16 cellular contexts compared by ENCODE assay signal in genomic region chr7:47460251-47460989, GRCh38.
DNase-seq lines count a peak whose midpoint lies in the region; ATAC-seq and TF ChIP-seq lines count a peak whose summit lies in the region.
"Had no signal": no experiment of that assay in that cellular context is flagged by ENCODE, and none has a peak within 500 bp of the region (broad histone marks: within the 10 kb centered on the region; RNA-seq: fewer than 3 reads in every experiment).

No MANE protein-coding gene starts in this region.

- H3K27me3 ChIP-seq in gastroesophageal sphincter (no peaks in the 10 kb centered on the region), subcutaneous abdominal adipose tissue (ENCODE audit: control insufficient read depth in 5 of 5, insufficient read depth in 4 of 5, low read length in 5 of 5) (no peaks in the 10 kb centered on the region)
- H3K27me3 ChIP-seq: neutrophil, testis had no signal

- peak; percentile 17 for ATAC-seq in gastroesophageal sphincter
- ATAC-seq in HG03175 (IDR thresholded peaks at IDR 0.05; ENCODE audit: unreplicated experiment) = no peak
- ATAC-seq: CD8-positive, alpha-beta T cell had no signal

- no peak overlapping the region for H3K4me3 ChIP-seq in gastroesophageal sphincter
- H3K4me3 ChIP-seq in subcutaneous abdominal adipose tissue (ENCODE audit: low read depth in 1 of 5, low read length in 5 of 5) = no peak overlapping the region
- H3K4me3 ChIP-seq: testis had no signal

- 81 to 83% methylated on average over 1 to 5 of the region's 11 CpGs for WGBS in gastroesophageal sphincter (ENCODE audit: low coverage in 1 of 2), 2 donors

- no peak for TF ChIP-seq POLR2A in gastroesophageal sphincter (IDR thresholded peaks at IDR 0.05)

- H3K27ac ChIP-seq in gastroesophageal sphincter (no peak overlapping the region), subcutaneous abdominal adipose tissue (ENCODE audit: low read depth, low read length) (peak overlapping the region; percentile 73)
- H3K27ac ChIP-seq: 22Rv1, neutrophil, testis had no signal

- TF ChIP-seq CTCF in gastroesophageal sphincter (IDR thresholded peaks at IDR 0.05) = no peak
- no peak for TF ChIP-seq CTCF in GM10248 (IDR thresholded peaks at IDR 0.05; ENCODE audit: control extremely low read depth, extremely low read depth, low read depth, missing control alignments)

- no peak overlapping the region for H3K9ac ChIP-seq in subcutaneous abdominal adipose tissue (ENCODE audit: low read length in 5 of 5)

- H3K36me3 ChIP-seq in gastroesophageal sphincter (no peaks in the 10 kb centered on the region), subcutaneous abdominal adipose tissue (ENCODE audit: control insufficient read depth in 5 of 5, insufficient read depth in 5 of 5, low read length in 5 of 5) (peaks cover 0 to 3% (median 0%) of the 10 kb centered on the region in 5 donors)
- H3K36me3 ChIP-seq: neutrophil had no signal

- H3K4me1 ChIP-seq in gastroesophageal sphincter (peaks cover 0 to 30% (median 22%) of the 10 kb centered on the region in 3 donors), subcutaneous abdominal adipose tissue (ENCODE audit: control insufficient read depth in 5 of 5, insufficient read depth in 5 of 5, low read length in 5 of 5) (peaks cover 12 to 65% (median 44%) of the 10 kb centered on the region in 5 donors)

- POLR2A ChIA-PET in GM10248 (lab: Yijun Ruan, JAX) = no interaction called here

- H3K9me3 ChIP-seq in gastroesophageal sphincter (no peaks in the 10 kb centered on the region), subcutaneous abdominal adipose tissue (ENCODE audit: control insufficient read depth in 5 of 5, low read length in 5 of 5) (no peaks in the 10 kb centered on the region)
- H3K9me3 ChIP-seq: neutrophil, testis had no signal

- TF ChIP-seq EP300 in gastroesophageal sphincter (IDR thresholded peaks at IDR 0.05) = no peak

- DNase-seq in DMS 273 (lab: John Stamatoyannopoulos, UW; ENCODE audit: unreplicated experiment) (peak; percentile 66), DMS 273 treated with DMSO at 0.1 percent for 48 hours (lab: John Stamatoyannopoulos, UW) (no peak), NCI-H2196 treated with DMSO at 0.1 percent for 48 hours (lab: John Stamatoyannopoulos, UW; ENCODE audit: unreplicated experiment) (peak; percentile 64), GM10248 (ENCODE audit: extremely low spot score) (no peak), OCI-M1 (lab: John Stamatoyannopoulos, UW) (no peak)
- DNase-seq: activated T-cell treated with anti-CD3 and anti-CD28 coated beads, Interleukin-2, amount 50 U/mL, for 1 hour; CD8-positive, alpha-beta T cell; foreskin melanocyte; islet precursor cell; SW 1271 had no signal

- CTCF ChIA-PET in GM10248 (lab: Yijun Ruan, JAX) = interaction anchor here (1.9 kb wide), 1 partner anchor 9 kb away, joined by 5 read pairs; no protein-coding TSS in a partner anchor

Comparison
In these comparisons a context has a peak if more than half of its experiments do, and no peak if none do; other contexts are left out.
1. DNase-seq: peak in DMS 273 (single experiment) and NCI-H2196 treated with DMSO at 0.1 percent for 48 hours (single experiment); none in DMS 273 treated with DMSO at 0.1 percent for 48 hours (single experiment), GM10248 (single experiment) and OCI-M1 (single experiment).